In genomic region chr21:43907751-43908150, GRCh38 we compare ENCODE assay signal across 25 cellular contexts. TPM values are rescaled to one million over a fixed set of nuclear protein-coding genes. Genes with fewer than 3 reads are reported as not detected.
DNase-seq lines count a peak whose midpoint lies in the region; ATAC-seq, FAIRE-seq and TF ChIP-seq lines count a peak whose summit lies in the region.
"Had no signal": no experiment of that assay in that cellular context is flagged by ENCODE, and none has a peak within 500 bp of the region (broad histone marks: within the 10 kb centered on the region; RNA-seq: fewer than 3 reads in every experiment).

No MANE protein-coding gene starts in this region.

- peaks cover 5% of the 10 kb centered on the region for H3K9me3 Mint-ChIP-seq in activated T-helper 17 cell treated with anti-CD3 and anti-CD28 coated beads, Interleukin-2, amount 50 U/mL, for 72 hours
- peaks cover 5% of the 10 kb centered on the region for H3K9me3 Mint-ChIP-seq in stimulated activated effector memory CD8-positive, alpha-beta T cell treated with anti-CD3 and anti-CD28 coated beads, Interleukin-12 subunit alpha, Interleukin-12 subunit beta, amount 100 ng/mL, for 72 hours
- H3K9me3 Mint-ChIP-seq in GM23338: no peaks in the 10 kb centered on the region

- H3K4me3 Mint-ChIP-seq in activated T-helper 17 cell treated with anti-CD3 and anti-CD28 coated beads, Interleukin-2, amount 50 U/mL, for 72 hours: no peak overlapping the region
- H3K4me3 Mint-ChIP-seq in stimulated activated effector memory CD8-positive, alpha-beta T cell treated with anti-CD3 and anti-CD28 coated beads, Interleukin-12 subunit alpha, Interleukin-12 subunit beta, amount 100 ng/mL, for 72 hours: no peak overlapping the region
- no peak overlapping the region for H3K4me3 Mint-ChIP-seq in GM23338
- H3K4me3 Mint-ChIP-seq: CD4-positive, alpha-beta memory T cell had no signal

- POLR2A ChIA-PET in RWPE1 (lab: Yijun Ruan, JAX; ENCODE audit: low non-redundant PET): no interaction called here

- no peaks in the 10 kb centered on the region for H4K20me1 ChIP-seq in GM23338 (replicated peaks; ENCODE audit: insufficient read depth)

- peaks cover 12% of the 10 kb centered on the region for H3K4me1 Mint-ChIP-seq in activated T-helper 17 cell treated with anti-CD3 and anti-CD28 coated beads, Interleukin-2, amount 50 U/mL, for 72 hours
- peaks cover 48% of the 10 kb centered on the region for H3K4me1 Mint-ChIP-seq in stimulated activated effector memory CD8-positive, alpha-beta T cell treated with anti-CD3 and anti-CD28 coated beads, Interleukin-12 subunit alpha, Interleukin-12 subunit beta, amount 100 ng/mL, for 72 hours
- H3K4me1 Mint-ChIP-seq in GM23338: no peaks in the 10 kb centered on the region; the same call in 1 of the 3 replicates

- H3K27ac Mint-ChIP-seq in activated T-helper 17 cell treated with anti-CD3 and anti-CD28 coated beads, Interleukin-2, amount 50 U/mL, for 72 hours: peak overlapping the region; percentile 29
- peak overlapping the region; percentile 58 for H3K27ac Mint-ChIP-seq in stimulated activated effector memory CD8-positive, alpha-beta T cell treated with anti-CD3 and anti-CD28 coated beads, Interleukin-12 subunit alpha, Interleukin-12 subunit beta, amount 100 ng/mL, for 72 hours
- H3K27ac Mint-ChIP-seq in GM23338: no peak overlapping the region
- H3K27ac Mint-ChIP-seq: CD4-positive, alpha-beta memory T cell; IgD-negative memory B cell had no signal

- H3K9me2 ChIP-seq in GM23338 (ENCODE audit: insufficient read depth): no peaks in the 10 kb centered on the region

- no peaks in the 10 kb centered on the region for H3K27me3 ChIP-seq in GM23338 (ENCODE audit: insufficient read depth)
- H3K27me3 ChIP-seq: BLaER1 treated with 17β-estradiol and CSF1 and Interleukin-3, amounts not matched to agents 10 nM and 100 nM; SJSA1 had no signal

- no peak overlapping the region for H3K4me2 ChIP-seq in GM23338
- H3K4me2 ChIP-seq: BLaER1 treated with 17β-estradiol and CSF1 and Interleukin-3, amounts not matched to agents 10 nM and 100 nM had no signal

- intact Hi-C loops in kidney (cut with DNase I): no loop called here

- H3K27me3 Mint-ChIP-seq in activated T-helper 17 cell treated with anti-CD3 and anti-CD28 coated beads, Interleukin-2, amount 50 U/mL, for 72 hours: no peaks in the 10 kb centered on the region
- H3K27me3 Mint-ChIP-seq in GM23338 (ENCODE audit: insufficient read depth, low read depth, poor library complexity): peaks cover 5% of the 10 kb centered on the region
- H3K27me3 Mint-ChIP-seq: CD4-positive, alpha-beta memory T cell; IgD-negative memory B cell had no signal

- no peaks in the 10 kb centered on the region for H3F3A ChIP-seq in GM23338 (replicated peaks; ENCODE audit: low read depth)

- no peak overlapping the region for H2AFZ ChIP-seq in GM23338

- no peak for DNase-seq in RWPE1 (ENCODE audit: low spot score)
- DNase-seq in kidney: peak; percentile 23
- DNase-seq in stimulated activated effector memory CD8-positive, alpha-beta T cell treated with anti-CD3 and anti-CD28 coated beads, Interleukin-12 subunit alpha, Interleukin-12 subunit beta, amount 100 ng/mL, for 72 hours (ENCODE audit: low spot score in 2 of 2): no peak
- no peak for DNase-seq in GM23338 (ENCODE audit: low spot score)
- no peak for DNase-seq in AML-193 (lab: John Stamatoyannopoulos, UW)
- DNase-seq: ACHN; Caco-2; CD4-positive, alpha-beta memory T cell; DMS 273 treated with DMSO at 0.1 percent for 48 hours; DMS79 treated with DMSO at 0.1 percent for 48 hours; Karpas-422; NCI-H1694; NCI-H2081; NCI-H2171; NCI-H345; NCI-H524; OCI-M1 had no signal

- FAIRE-seq in kidney (lab: Jason Lieb, UNC): no peak
- FAIRE-seq: H1, RCC 7860 had no signal

- peaks cover 29 to 36% of the 10 kb centered on the region in 2 donors for H3K4me1 ChIP-seq in kidney (ENCODE audit: control insufficient read depth in 1 of 2, insufficient read depth in 1 of 2, low read depth in 1 of 2, low read length in 2 of 2)
- H3K4me1 ChIP-seq in GM23338 (ENCODE audit: insufficient read depth): no peaks in the 10 kb centered on the region

- no peaks in the 10 kb centered on the region for H3K79me2 ChIP-seq in GM23338 (replicated peaks; ENCODE audit: insufficient read depth)

- no peak for ATAC-seq in activated T-helper 17 cell treated with anti-CD3 and anti-CD28 coated beads, Interleukin-2, amount 50 U/mL, for 72 hours (replicated peaks)
- ATAC-seq in stimulated activated effector memory CD8-positive, alpha-beta T cell treated with anti-CD3 and anti-CD28 coated beads, Interleukin-12 subunit alpha, Interleukin-12 subunit beta, amount 100 ng/mL, for 72 hours: no peak
- ATAC-seq in GM23338 (no peak), GM19351 (IDR thresholded peaks at IDR 0.05; ENCODE audit: unreplicated experiment) (no peak)
- ATAC-seq: Right ventricle myocardium inferior had no signal

- H3K36me3 ChIP-seq in kidney (ENCODE audit: control insufficient read depth in 1 of 2, insufficient read depth in 2 of 2, low read length in 2 of 2) (peaks cover 3% of the 10 kb centered on the region in 2 donors), GM23338 (ENCODE audit: insufficient read depth) (no peaks in the 10 kb centered on the region)

- TF ChIP-seq CTCF in RWPE1 (conservative IDR thresholded peaks at IDR 0.05; ENCODE audit: low read depth): no peak
- TF ChIP-seq CTCF in kidney (IDR thresholded peaks at IDR 0.05; ENCODE audit: borderline replicate concordance, extremely low read depth, insufficient read depth): no peak
- TF ChIP-seq CTCF in GM23338 (conservative IDR thresholded peaks at IDR 0.05; ENCODE audit: low read depth in 2 of 2): no peak

- CTCF ChIA-PET in RWPE1 (lab: Yijun Ruan, JAX): interaction anchor here (0.6 kb wide), 1 partner anchor 118 kb away, joined by 3 read pairs; no protein-coding TSS in a partner anchor

- H3K36me3 Mint-ChIP-seq in activated T-helper 17 cell treated with anti-CD3 and anti-CD28 coated beads, Interleukin-2, amount 50 U/mL, for 72 hours (ENCODE audit: low read depth): peaks cover 53% of the 10 kb centered on the region
- H3K36me3 Mint-ChIP-seq in stimulated activated effector memory CD8-positive, alpha-beta T cell treated with anti-CD3 and anti-CD28 coated beads, Interleukin-12 subunit alpha, Interleukin-12 subunit beta, amount 100 ng/mL, for 72 hours: peaks cover 44% of the 10 kb centered on the region
- no peaks in the 10 kb centered on the region for H3K36me3 Mint-ChIP-seq in GM23338 (ENCODE audit: low read depth)

- H3K9me3 ChIP-seq in kidney (ENCODE audit: control insufficient read depth in 1 of 2, low read length in 2 of 2): no peaks in the 10 kb centered on the region
- H3K9me3 ChIP-seq: Caco-2, SJSA1 had no signal

- peak overlapping the region in 1 of 2 donors; percentile 49 for H3K9ac ChIP-seq in kidney (ENCODE audit: low read length in 2 of 2)
- H3K9ac ChIP-seq: BLaER1 treated with 17β-estradiol and CSF1 and Interleukin-3, amounts not matched to agents 10 nM and 100 nM had no signal

- H3K27ac ChIP-seq in RWPE1 (peak overlapping the region; percentile 51), kidney (ENCODE audit: low read depth in 2 of 2, low read length in 2 of 2) (no peak overlapping the region), GM23338 (ENCODE audit: low read depth) (no peak overlapping the region)
- H3K27ac ChIP-seq: BLaER1 treated with 17β-estradiol and CSF1 and Interleukin-3, amounts not matched to agents 10 nM and 100 nM; SJSA1 had no signal

- H3K4me3 ChIP-seq in kidney (ENCODE audit: low read length in 2 of 2) (no peak overlapping the region), GM23338 (no peak overlapping the region)
- H3K4me3 ChIP-seq: BLaER1 treated with 17β-estradiol and CSF1 and Interleukin-3, amounts not matched to agents 10 nM and 100 nM; SJSA1 had no signal

TF ChIP-seq in GM23338, 12 proteins besides CTCF, POLR2A, EP300 and RAD21:
- TF ChIP-seq EZH2phosphoT487 (IDR thresholded peaks at IDR 0.05; ENCODE audit: unreplicated experiment) (no peak), ZNF114 (CRISPR knock-in tag; IDR thresholded peaks at IDR 0.05) (no peak)

RNA-seq across cellular contexts. Expression of gene AGPAT3, which starts 42.7 kb away (rescaled TPM):
- total RNA-seq in activated T-helper 17 cell treated with anti-CD3 and anti-CD28 coated beads, Interleukin-2, amount 50 U/mL, for 72 hours: 10 to 100 TPM; 44.8 to 100.0 TPM
- 86.2 TPM for total RNA-seq in kidney
- polyA plus RNA-seq in kidney (ENCODE audit: insufficient read depth, low read depth, low replicate concordance) (40.3 TPM), GM23338 (2016; fragmentation: Nextera tagmentation; extraction: Ambion mirVana) (1.1 and 2.1 TPM in 2 replicates)
- 4.4 and 6.1 TPM in 2 replicates for total RNA-seq in GM23338 (2014; rRNA removed; shearing (Covaris generic))
